Comparison of ENCODE assay signal across 1 cellular context in the genomic region with DNA sequence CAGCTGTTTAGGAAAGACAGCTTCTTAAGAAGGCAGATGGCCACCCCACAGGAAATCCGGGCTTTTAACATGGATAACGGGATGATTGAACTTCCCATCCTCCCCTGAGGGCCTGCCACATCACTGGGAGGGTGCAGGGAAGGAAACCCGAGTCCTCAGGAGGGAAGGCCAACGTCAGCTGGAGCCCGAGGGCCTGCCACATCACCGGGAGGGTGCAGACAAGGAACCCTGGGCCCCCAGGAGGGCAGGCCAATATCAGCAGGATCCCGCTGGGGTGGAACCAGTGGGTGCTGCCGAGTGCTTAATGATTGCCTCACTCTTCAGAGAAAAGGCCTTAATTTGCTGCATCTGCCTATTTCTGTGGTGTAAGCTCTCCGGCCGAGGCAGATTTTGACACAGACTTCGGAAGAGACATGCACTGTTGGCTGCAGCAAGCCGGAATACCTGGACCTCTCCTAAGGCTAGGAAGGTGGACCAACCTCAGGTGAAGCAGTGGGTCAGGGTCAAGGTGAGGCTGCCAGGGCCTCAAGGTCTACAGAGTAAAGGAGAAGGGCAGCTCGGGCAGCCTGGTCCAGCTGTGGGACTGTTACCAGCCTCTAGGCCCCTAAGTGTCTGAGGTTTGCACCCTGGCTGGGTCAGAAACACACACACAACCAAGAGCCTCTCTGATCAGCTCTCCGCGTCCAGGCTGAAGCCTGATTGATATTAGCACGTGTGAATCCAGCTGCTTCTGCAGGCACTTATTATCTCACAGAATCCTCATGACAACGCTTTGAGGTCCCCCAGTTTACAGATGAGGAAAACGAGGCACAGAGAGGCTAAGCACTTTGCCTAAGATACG.
TF ChIP-seq lines count a peak whose summit lies in the region.

No MANE protein-coding gene starts in this region.

TF ChIP-seq in WTC11, 78 proteins besides CTCF, POLR2A, EP300 and RAD21 (continued from another document):
- TF ChIP-seq, protein P1, sequence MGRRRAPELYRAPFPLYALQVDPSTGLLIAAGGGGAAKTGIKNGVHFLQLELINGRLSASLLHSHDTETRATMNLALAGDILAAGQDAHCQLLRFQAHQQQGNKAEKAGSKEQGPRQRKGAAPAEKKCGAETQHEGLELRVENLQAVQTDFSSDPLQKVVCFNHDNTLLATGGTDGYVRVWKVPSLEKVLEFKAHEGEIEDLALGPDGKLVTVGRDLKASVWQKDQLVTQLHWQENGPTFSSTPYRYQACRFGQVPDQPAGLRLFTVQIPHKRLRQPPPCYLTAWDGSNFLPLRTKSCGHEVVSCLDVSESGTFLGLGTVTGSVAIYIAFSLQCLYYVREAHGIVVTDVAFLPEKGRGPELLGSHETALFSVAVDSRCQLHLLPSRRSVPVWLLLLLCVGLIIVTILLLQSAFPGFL (CRISPR knock-in tag; IDR thresholded peaks at IDR 0.05; ENCODE audit: borderline replicate concordance) = no peak
- TF ChIP-seq ATF1 (CRISPR knock-in tag; IDR thresholded peaks at IDR 0.05) = no peak
- TF ChIP-seq, protein P2, sequence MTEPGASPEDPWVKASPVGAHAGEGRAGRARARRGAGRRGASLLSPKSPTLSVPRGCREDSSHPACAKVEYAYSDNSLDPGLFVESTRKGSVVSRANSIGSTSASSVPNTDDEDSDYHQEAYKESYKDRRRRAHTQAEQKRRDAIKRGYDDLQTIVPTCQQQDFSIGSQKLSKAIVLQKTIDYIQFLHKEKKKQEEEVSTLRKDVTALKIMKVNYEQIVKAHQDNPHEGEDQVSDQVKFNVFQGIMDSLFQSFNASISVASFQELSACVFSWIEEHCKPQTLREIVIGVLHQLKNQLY (CRISPR knock-in tag; IDR thresholded peaks at IDR 0.05) = no peak
- TF ChIP-seq, protein P3, sequence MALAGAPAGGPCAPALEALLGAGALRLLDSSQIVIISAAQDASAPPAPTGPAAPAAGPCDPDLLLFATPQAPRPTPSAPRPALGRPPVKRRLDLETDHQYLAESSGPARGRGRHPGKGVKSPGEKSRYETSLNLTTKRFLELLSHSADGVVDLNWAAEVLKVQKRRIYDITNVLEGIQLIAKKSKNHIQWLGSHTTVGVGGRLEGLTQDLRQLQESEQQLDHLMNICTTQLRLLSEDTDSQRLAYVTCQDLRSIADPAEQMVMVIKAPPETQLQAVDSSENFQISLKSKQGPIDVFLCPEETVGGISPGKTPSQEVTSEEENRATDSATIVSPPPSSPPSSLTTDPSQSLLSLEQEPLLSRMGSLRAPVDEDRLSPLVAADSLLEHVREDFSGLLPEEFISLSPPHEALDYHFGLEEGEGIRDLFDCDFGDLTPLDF (CRISPR knock-in tag; IDR thresholded peaks at IDR 0.05) = no peak
- TF ChIP-seq HMGA2 (CRISPR knock-in tag; IDR thresholded peaks at IDR 0.05) = no peak
- TF ChIP-seq, protein P4, sequence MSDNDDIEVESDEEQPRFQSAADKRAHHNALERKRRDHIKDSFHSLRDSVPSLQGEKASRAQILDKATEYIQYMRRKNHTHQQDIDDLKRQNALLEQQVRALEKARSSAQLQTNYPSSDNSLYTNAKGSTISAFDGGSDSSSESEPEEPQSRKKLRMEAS (CRISPR knock-in tag; IDR thresholded peaks at IDR 0.05) = no peak
